1 cellular context compared by ENCODE assay signal in genomic region chr5:132679166-132679565, GRCh38.
TF ChIP-seq lines count a peak whose summit lies in the region.

No MANE protein-coding gene starts in this region.

TF ChIP-seq in K562, 482 proteins besides CTCF, POLR2A, EP300 and RAD21:
- no peak for TF ChIP-seq BCOR (IDR thresholded peaks at IDR 0.05)
- TF ChIP-seq MLLT1 (IDR thresholded peaks at IDR 0.05) = no peak
- TF ChIP-seq GABPB1 (CRISPR knock-in tag; IDR thresholded peaks at IDR 0.05) = no peak
- TF ChIP-seq, protein P1, sequence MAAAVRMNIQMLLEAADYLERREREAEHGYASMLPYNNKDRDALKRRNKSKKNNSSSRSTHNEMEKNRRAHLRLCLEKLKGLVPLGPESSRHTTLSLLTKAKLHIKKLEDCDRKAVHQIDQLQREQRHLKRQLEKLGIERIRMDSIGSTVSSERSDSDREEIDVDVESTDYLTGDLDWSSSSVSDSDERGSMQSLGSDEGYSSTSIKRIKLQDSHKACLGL (CRISPR knock-in tag; IDR thresholded peaks at IDR 0.05; ENCODE audit: borderline replicate concordance, poor library complexity, severe bottlenecking) = no peak
- TF ChIP-seq NFXL1 (CRISPR knock-in tag; IDR thresholded peaks at IDR 0.05) = no peak
- TF ChIP-seq PML (IDR thresholded peaks at IDR 0.05; ENCODE audit: low read length) = no peak
- no peak for TF ChIP-seq FUS (optimal IDR thresholded peaks at IDR 0.05; ENCODE audit: low read depth, low read length)
- no peak for TF ChIP-seq ZNF77 (CRISPR knock-in tag; IDR thresholded peaks at IDR 0.05)
